Comparison of ENCODE assay signal across 1 cellular context in the genomic region with DNA sequence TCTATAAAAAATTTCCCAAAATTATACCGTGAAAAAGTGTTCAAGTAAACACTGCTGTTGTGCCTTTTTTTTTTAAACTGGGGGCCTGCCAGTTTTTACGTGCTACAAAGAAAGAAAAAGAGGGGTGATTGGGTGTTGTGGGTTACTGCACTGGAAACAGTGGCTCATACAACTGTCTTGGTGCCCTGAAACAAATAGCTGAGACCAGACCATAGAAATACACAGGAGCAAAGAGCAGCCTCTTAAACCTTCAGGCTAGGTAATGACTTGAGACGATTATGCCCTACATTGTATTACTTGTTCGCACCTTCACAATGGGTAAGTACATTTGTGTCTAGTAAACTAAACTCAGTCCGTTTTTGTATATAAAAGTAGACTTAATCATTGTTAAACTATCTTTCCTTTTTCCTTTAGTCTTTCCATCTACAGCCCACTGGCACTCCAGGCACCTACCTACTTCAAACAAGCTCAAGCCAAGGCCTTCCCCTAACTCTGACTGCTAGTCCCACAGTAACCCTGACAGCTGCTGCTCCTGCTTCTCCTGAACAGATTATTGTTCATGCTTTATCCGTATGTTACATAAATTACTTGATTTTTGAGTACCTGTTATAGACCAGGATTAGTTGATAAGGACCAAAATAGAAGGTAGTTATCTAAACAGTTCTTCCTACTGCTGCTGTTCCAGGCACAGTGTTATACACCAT.
TF ChIP-seq lines count a peak whose summit lies in the region.

No MANE protein-coding gene starts in this region.

TF ChIP-seq in GM12878, 131 proteins besides CTCF, POLR2A, EP300 and RAD21:
- TF ChIP-seq NFIC (IDR thresholded peaks at IDR 0.05; ENCODE audit: low read depth, low read length): no peak
- TF ChIP-seq HDAC2 (IDR thresholded peaks at IDR 0.05): no peak
- TF ChIP-seq ZSCAN29 (IDR thresholded peaks at IDR 0.05): no peak
- no peak for TF ChIP-seq ZNF384 (IDR thresholded peaks at IDR 0.05; ENCODE audit: borderline replicate concordance, low read depth, low read length)
- TF ChIP-seq E2F8 (IDR thresholded peaks at IDR 0.05; ENCODE audit: low read depth, partially characterized antibody): no peak
- no peak for TF ChIP-seq TCF12 (IDR thresholded peaks at IDR 0.05; ENCODE audit: low read depth, low read length)
- no peak; the same call in 1 of the 2 replicates for TF ChIP-seq SMAD5 (IDR thresholded peaks at IDR 0.05; ENCODE audit: low read depth)
- TF ChIP-seq, protein P1, sequence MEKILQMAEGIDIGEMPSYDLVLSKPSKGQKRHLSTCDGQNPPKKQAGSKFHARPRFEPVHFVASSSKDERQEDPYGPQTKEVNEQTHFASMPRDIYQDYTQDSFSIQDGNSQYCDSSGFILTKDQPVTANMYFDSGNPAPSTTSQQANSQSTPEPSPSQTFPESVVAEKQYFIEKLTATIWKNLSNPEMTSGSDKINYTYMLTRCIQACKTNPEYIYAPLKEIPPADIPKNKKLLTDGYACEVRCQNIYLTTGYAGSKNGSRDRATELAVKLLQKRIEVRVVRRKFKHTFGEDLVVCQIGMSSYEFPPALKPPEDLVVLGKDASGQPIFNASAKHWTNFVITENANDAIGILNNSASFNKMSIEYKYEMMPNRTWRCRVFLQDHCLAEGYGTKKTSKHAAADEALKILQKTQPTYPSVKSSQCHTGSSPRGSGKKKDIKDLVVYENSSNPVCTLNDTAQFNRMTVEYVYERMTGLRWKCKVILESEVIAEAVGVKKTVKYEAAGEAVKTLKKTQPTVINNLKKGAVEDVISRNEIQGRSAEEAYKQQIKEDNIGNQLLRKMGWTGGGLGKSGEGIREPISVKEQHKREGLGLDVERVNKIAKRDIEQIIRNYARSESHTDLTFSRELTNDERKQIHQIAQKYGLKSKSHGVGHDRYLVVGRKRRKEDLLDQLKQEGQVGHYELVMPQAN (conservative IDR thresholded peaks at IDR 0.05): no peak
- TF ChIP-seq NBN (IDR thresholded peaks at IDR 0.05): no peak
- TF ChIP-seq, protein P2, sequence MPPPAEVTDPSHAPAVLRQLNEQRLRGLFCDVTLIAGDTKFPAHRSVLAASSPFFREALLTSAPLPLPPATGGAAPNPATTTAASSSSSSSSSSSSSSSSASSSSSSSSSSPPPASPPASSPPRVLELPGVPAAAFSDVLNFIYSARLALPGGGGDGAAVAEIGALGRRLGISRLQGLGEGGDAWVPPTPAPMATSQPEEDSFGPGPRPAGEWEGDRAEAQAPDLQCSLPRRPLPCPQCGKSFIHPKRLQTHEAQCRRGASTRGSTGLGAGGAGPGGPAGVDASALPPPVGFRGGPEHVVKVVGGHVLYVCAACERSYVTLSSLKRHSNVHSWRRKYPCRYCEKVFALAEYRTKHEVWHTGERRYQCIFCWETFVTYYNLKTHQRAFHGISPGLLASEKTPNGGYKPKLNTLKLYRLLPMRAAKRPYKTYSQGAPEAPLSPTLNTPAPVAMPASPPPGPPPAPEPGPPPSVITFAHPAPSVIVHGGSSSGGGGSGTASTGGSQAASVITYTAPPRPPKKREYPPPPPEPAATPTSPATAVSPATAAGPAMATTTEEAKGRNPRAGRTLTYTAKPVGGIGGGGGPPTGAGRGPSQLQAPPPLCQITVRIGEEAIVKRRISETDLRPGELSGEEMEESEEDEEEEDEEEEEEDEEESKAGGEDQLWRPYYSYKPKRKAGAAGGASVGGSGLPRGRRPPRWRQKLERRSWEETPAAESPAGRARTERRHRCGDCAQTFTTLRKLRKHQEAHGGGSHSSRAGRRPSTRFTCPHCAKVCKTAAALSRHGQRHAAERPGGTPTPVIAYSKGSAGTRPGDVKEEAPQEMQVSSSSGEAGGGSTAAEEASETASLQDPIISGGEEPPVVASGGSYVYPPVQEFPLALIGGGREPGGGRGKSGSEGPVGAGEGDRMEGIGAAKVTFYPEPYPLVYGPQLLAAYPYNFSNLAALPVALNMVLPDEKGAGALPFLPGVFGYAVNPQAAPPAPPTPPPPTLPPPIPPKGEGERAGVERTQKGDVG (CRISPR knock-in tag; IDR thresholded peaks at IDR 0.05): no peak
- peak; percentile 60 for TF ChIP-seq POLR2AphosphoS5 (IDR thresholded peaks at IDR 0.05; ENCODE audit: low read length)
- 0 out of 2 replicates have a peak, but pooled peaks have one; percentile 4 for TF ChIP-seq FOXM1 (IDR thresholded peaks at IDR 0.05; ENCODE audit: low read depth, low read length)
- TF ChIP-seq BHLHE40 (IDR thresholded peaks at IDR 0.05; ENCODE audit: borderline replicate concordance in 1 of 2, low read depth in 2 of 2, low read length in 1 of 2): no peak
- TF ChIP-seq ZNF622 (IDR thresholded peaks at IDR 0.05): no peak
- no peak for TF ChIP-seq MYC (IDR thresholded peaks at IDR 0.05; ENCODE audit: insufficient read depth, insufficient read length, insufficient replicate concordance, low read length, severe bottlenecking)
- TF ChIP-seq, protein P3, sequence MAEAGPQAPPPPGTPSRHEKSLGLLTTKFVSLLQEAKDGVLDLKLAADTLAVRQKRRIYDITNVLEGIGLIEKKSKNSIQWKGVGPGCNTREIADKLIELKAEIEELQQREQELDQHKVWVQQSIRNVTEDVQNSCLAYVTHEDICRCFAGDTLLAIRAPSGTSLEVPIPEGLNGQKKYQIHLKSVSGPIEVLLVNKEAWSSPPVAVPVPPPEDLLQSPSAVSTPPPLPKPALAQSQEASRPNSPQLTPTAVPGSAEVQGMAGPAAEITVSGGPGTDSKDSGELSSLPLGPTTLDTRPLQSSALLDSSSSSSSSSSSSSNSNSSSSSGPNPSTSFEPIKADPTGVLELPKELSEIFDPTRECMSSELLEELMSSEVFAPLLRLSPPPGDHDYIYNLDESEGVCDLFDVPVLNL (IDR thresholded peaks at IDR 0.05; ENCODE audit: low read depth, low read length): no peak
- TF ChIP-seq, protein P4, sequence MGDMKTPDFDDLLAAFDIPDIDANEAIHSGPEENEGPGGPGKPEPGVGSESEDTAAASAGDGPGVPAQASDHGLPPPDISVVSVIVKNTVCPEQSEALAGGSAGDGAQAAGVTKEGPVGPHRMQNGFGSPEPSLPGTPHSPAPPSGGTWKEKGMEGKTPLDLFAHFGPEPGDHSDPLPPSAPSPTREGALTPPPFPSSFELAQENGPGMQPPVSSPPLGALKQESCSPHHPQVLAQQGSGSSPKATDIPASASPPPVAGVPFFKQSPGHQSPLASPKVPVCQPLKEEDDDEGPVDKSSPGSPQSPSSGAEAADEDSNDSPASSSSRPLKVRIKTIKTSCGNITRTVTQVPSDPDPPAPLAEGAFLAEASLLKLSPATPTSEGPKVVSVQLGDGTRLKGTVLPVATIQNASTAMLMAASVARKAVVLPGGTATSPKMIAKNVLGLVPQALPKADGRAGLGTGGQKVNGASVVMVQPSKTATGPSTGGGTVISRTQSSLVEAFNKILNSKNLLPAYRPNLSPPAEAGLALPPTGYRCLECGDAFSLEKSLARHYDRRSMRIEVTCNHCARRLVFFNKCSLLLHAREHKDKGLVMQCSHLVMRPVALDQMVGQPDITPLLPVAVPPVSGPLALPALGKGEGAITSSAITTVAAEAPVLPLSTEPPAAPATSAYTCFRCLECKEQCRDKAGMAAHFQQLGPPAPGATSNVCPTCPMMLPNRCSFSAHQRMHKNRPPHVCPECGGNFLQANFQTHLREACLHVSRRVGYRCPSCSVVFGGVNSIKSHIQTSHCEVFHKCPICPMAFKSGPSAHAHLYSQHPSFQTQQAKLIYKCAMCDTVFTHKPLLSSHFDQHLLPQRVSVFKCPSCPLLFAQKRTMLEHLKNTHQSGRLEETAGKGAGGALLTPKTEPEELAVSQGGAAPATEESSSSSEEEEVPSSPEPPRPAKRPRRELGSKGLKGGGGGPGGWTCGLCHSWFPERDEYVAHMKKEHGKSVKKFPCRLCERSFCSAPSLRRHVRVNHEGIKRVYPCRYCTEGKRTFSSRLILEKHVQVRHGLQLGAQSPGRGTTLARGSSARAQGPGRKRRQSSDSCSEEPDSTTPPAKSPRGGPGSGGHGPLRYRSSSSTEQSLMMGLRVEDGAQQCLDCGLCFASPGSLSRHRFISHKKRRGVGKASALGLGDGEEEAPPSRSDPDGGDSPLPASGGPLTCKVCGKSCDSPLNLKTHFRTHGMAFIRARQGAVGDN (IDR thresholded peaks at IDR 0.05): no peak
- TF ChIP-seq NFYA (IDR thresholded peaks at IDR 0.05; ENCODE audit: borderline replicate concordance, low read depth, low read length): no peak
- no peak for TF ChIP-seq FOXK2 (IDR thresholded peaks at IDR 0.05)
- TF ChIP-seq SMARCA5 (IDR thresholded peaks at IDR 0.05): no peak
- peak; percentile 32 for TF ChIP-seq BCL3 (IDR thresholded peaks at IDR 0.05; ENCODE audit: borderline replicate concordance, insufficient read depth, low read depth, low read length, poor library complexity, severe bottlenecking)
- TF ChIP-seq, protein P5, sequence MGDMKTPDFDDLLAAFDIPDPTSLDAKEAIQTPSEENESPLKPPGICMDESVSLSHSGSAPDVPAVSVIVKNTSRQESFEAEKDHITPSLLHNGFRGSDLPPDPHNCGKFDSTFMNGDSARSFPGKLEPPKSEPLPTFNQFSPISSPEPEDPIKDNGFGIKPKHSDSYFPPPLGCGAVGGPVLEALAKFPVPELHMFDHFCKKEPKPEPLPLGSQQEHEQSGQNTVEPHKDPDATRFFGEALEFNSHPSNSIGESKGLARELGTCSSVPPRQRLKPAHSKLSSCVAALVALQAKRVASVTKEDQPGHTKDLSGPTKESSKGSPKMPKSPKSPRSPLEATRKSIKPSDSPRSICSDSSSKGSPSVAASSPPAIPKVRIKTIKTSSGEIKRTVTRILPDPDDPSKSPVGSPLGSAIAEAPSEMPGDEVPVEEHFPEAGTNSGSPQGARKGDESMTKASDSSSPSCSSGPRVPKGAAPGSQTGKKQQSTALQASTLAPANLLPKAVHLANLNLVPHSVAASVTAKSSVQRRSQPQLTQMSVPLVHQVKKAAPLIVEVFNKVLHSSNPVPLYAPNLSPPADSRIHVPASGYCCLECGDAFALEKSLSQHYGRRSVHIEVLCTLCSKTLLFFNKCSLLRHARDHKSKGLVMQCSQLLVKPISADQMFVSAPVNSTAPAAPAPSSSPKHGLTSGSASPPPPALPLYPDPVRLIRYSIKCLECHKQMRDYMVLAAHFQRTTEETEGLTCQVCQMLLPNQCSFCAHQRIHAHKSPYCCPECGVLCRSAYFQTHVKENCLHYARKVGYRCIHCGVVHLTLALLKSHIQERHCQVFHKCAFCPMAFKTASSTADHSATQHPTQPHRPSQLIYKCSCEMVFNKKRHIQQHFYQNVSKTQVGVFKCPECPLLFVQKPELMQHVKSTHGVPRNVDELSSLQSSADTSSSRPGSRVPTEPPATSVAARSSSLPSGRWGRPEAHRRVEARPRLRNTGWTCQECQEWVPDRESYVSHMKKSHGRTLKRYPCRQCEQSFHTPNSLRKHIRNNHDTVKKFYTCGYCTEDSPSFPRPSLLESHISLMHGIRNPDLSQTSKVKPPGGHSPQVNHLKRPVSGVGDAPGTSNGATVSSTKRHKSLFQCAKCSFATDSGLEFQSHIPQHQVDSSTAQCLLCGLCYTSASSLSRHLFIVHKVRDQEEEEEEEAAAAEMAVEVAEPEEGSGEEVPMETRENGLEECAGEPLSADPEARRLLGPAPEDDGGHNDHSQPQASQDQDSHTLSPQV (IDR thresholded peaks at IDR 0.05): no peak
- peak; percentile 9; the same call in 1 of the 3 replicates for TF ChIP-seq POU2F2 (IDR thresholded peaks at IDR 0.05; ENCODE audit: borderline replicate concordance, low read depth, low read length)
